14 cellular contexts compared by ENCODE assay signal in the genomic region with DNA sequence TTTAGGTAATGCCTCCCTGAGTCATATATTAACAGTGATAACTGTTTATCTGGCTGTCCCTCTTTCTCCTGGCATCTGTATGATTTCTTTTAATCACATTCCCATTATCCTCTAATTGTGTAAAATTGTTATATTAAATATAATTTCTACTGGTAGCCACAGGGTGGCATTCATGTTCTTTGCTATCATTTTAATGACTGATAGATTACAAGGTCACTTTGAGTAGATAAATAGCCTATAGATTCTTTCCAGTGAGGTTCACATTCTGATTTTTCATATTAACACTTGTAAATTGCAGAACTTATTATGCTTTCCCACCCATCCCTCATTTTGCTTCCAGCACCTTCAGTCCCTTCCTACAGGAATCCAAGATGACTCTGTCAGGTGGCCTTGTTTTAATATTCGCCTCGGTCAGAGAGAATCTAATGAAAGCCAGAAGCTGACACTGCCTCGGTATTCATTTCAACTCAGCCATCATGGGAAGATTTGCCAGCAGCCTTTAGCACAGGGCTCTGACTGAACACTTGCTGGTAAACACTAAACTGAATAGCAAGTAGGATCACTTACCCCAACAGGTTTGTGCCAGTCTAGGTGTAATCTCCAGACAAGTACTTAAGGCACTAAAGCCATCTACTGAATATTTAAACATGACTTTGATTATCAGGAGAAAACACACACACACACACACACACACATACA.
DNase-seq lines count a peak whose midpoint lies in the region; TF ChIP-seq lines count a peak whose summit lies in the region.
"Had no signal": no experiment of that assay in that cellular context is flagged by ENCODE, and none has a peak within 500 bp of the region (broad histone marks: within the 10 kb centered on the region; RNA-seq: fewer than 3 reads in every experiment).

No MANE protein-coding gene starts in this region.

- H3K27ac Mint-ChIP-seq in CD8-positive, alpha-beta memory T cell: no peak overlapping the region
- H3K27ac Mint-ChIP-seq: activated naive CD4-positive, alpha-beta T cell treated with anti-CD3 and anti-CD28 coated beads, Interleukin-2, amount 50 U/mL, for 72 hours; effector memory CD8-positive, alpha-beta T cell; naive thymus-derived CD8-positive, alpha-beta T cell had no signal

- H3K27me3 ChIP-seq in CD8-positive, alpha-beta memory T cell (ENCODE audit: insufficient read depth, low read length, poor library complexity, severe bottlenecking): no peaks in the 10 kb centered on the region

- no peak overlapping the region for H3K4me3 Mint-ChIP-seq in CD8-positive, alpha-beta memory T cell
- H3K4me3 Mint-ChIP-seq: effector memory CD8-positive, alpha-beta T cell; naive thymus-derived CD8-positive, alpha-beta T cell had no signal

- peak; percentile 34 for TF ChIP-seq CTCF in AG10803 (conservative IDR thresholded peaks at IDR 0.05; ENCODE audit: low read length)
- TF ChIP-seq CTCF in fibroblast of pulmonary artery (IDR thresholded peaks at IDR 0.05; ENCODE audit: low read length, missing control alignments): peak; percentile 41

- POLR2A ChIA-PET in CD8-positive, alpha-beta memory T cell (lab: Charles Lee): no interaction called here

- H3K4me1 ChIP-seq in CD8-positive, alpha-beta memory T cell (ENCODE audit: insufficient read depth, low read length): no peaks in the 10 kb centered on the region

- H3K36me3 ChIP-seq in CD8-positive, alpha-beta memory T cell (ENCODE audit: insufficient read depth, low read length): no peaks in the 10 kb centered on the region

- H3K4me1 Mint-ChIP-seq in CD8-positive, alpha-beta memory T cell: no peaks in the 10 kb centered on the region
- H3K4me1 Mint-ChIP-seq: naive thymus-derived CD8-positive, alpha-beta T cell had no signal

- TF ChIP-seq RAD21 in Ishikawa (IDR thresholded peaks at IDR 0.05; ENCODE audit: low read depth): peak; percentile 5; the same call in 1 of the 2 replicates

- peaks cover 2 to 11% (median 3%) of the 10 kb centered on the region in 5 donors for H3K9me3 Mint-ChIP-seq in CD8-positive, alpha-beta memory T cell

- peak; percentile 8 for DNase-seq in AG10803 (ENCODE audit: low read depth)
- peak; percentile 87 for DNase-seq in NCI-H748 (lab: John Stamatoyannopoulos, UW; ENCODE audit: unreplicated experiment)
- DNase-seq in fibroblast of pulmonary artery (ENCODE audit: low read depth): peak; percentile 62
- DNase-seq in activated gamma-delta T cell treated with Interleukin-2 at 50 U/mL for 16 hours: no peak
- DNase-seq in SKM-1 treated with dmso at 0.1 percent for 144 hours (lab: John Stamatoyannopoulos, UW; ENCODE audit: unreplicated experiment): no peak
- no peak for DNase-seq in CD8-positive, alpha-beta memory T cell
- DNase-seq in GOT3 (lab: John Stamatoyannopoulos, UW): no peak
- DNase-seq: activated CD4-positive, alpha-beta T cell treated with anti-CD3 and anti-CD28 coated beads for 4 hours; effector memory CD8-positive, alpha-beta T cell; naive thymus-derived CD8-positive, alpha-beta T cell; SHP77 treated with DMSO at 0.1 percent for 48 hours; stimulated activated CD4-positive, alpha-beta T cell treated with anti-CD3 and anti-CD28 coated beads, Interleukin-4, amount 100 ng/mL, for 1 hour had no signal

- no peaks in the 10 kb centered on the region for H3K27me3 Mint-ChIP-seq in CD8-positive, alpha-beta memory T cell
- H3K27me3 Mint-ChIP-seq: effector memory CD8-positive, alpha-beta T cell; naive thymus-derived CD8-positive, alpha-beta T cell had no signal

- no peaks in the 10 kb centered on the region for H3K36me3 Mint-ChIP-seq in CD8-positive, alpha-beta memory T cell
- H3K36me3 Mint-ChIP-seq: activated naive CD4-positive, alpha-beta T cell treated with anti-CD3 and anti-CD28 coated beads, Interleukin-2, amount 50 U/mL, for 72 hours; naive thymus-derived CD8-positive, alpha-beta T cell had no signal

- H3K4me3 ChIP-seq in AG10803 (ENCODE audit: low read length) (no peak overlapping the region), fibroblast of pulmonary artery (replicated peaks; ENCODE audit: low read depth, low read length) (no peak overlapping the region)
- H3K4me3 ChIP-seq in CD8-positive, alpha-beta memory T cell (ENCODE audit: low read length): no peak overlapping the region

- H3K27ac ChIP-seq in CD8-positive, alpha-beta memory T cell (ENCODE audit: low read depth, low read length): no peak overlapping the region

- no peak for TF ChIP-seq EP300 in Ishikawa (IDR thresholded peaks at IDR 0.05; ENCODE audit: borderline replicate concordance)

- no peaks in the 10 kb centered on the region for H3K9me3 ChIP-seq in CD8-positive, alpha-beta memory T cell (ENCODE audit: low read length)

- CTCF ChIA-PET in CD8-positive, alpha-beta memory T cell (lab: Charles Lee): no interaction called here

TF ChIP-seq in Ishikawa, 13 proteins besides CTCF, POLR2A, EP300 and RAD21:
- TF ChIP-seq NFIC (IDR thresholded peaks at IDR 0.05): no peak

Comparison
In these comparisons a context has a peak if more than half of its experiments do, and no peak if none do; other contexts are left out.
1. DNase-seq: peak in AG10803 (single experiment), NCI-H748 (single experiment) and fibroblast of pulmonary artery (single experiment); none in activated gamma-delta T cell treated with Interleukin-2 at 50 U/mL for 16 hours (single experiment), SKM-1 treated with dmso at 0.1 percent for 144 hours (single experiment), CD8-positive, alpha-beta memory T cell (0 of 5) and GOT3 (single experiment).